Comparison of ENCODE assay signal across 35 cellular contexts in genomic region chr5:98128271-98128670, GRCh38.
"Had no signal": no experiment of that assay in that cellular context is flagged by ENCODE, and none has a peak within 500 bp of the region (broad histone marks: within the 10 kb centered on the region; RNA-seq: fewer than 3 reads in every experiment).

No MANE protein-coding gene starts in this region.

- H3K4me2 ChIP-seq: smooth muscle cell had no signal

- H3K9me3 ChIP-seq: pancreas, psoas muscle, sigmoid colon, vagina had no signal

- H3K27ac ChIP-seq: heart left ventricle, pancreas, psoas muscle, sigmoid colon, vagina, WERI-Rb-1 had no signal

- H3K27me3 ChIP-seq: heart left ventricle, pancreas, sigmoid colon, vagina had no signal

- H3K4me3 Mint-ChIP-seq: activated CD4-positive, alpha-beta memory T cell treated with anti-CD3 and anti-CD28 coated beads for 36 hours; activated CD4-positive, alpha-beta T cell treated with anti-CD3 and anti-CD28 coated beads, Interleukin-2, amount 10 ng/mL, durations not matched to agents 24 days and 14 days; activated T-cell treated with anti-CD3 and anti-CD28 coated beads, Interleukin-2, amount 50 U/mL, for 24 hours; activated T-helper 17 cell treated with anti-CD3 and anti-CD28 coated beads, Interleukin-2, amount 50 U/mL, for 72 hours; dendritic cell treated with granulocyte-macrophage colony-stimulating factor and Interleukin-4, amounts not matched to agents 40 ng/mL and 50 ng/mL, for 4 days; endodermal cell; immature natural killer cell; mesothelial cell of epicardium; naive thymus-derived CD4-positive, alpha-beta T cell; stimulated activated memory B cell treated with anti-CD40 and anti-IgM and Interleukin-4, amounts not matched to agents 10 μg/mL and 1 μg/mL and 100 μg/mL, for 72 hours; stimulated activated naive CD8-positive, alpha-beta T cell treated with anti-CD3 and anti-CD28 coated beads, Interleukin-15, amount 100 ng/mL, for 72 hours; type B pancreatic cell had no signal

- H3K27me3 Mint-ChIP-seq: activated CD4-positive, alpha-beta memory T cell treated with anti-CD3 and anti-CD28 coated beads for 36 hours; activated CD4-positive, alpha-beta T cell treated with anti-CD3 and anti-CD28 coated beads, Interleukin-2, amount 10 ng/mL, durations not matched to agents 24 days and 14 days; activated T-cell treated with anti-CD3 and anti-CD28 coated beads, Interleukin-2, amount 50 U/mL, for 24 hours; activated T-helper 17 cell treated with anti-CD3 and anti-CD28 coated beads, Interleukin-2, amount 50 U/mL, for 72 hours; dendritic cell treated with granulocyte-macrophage colony-stimulating factor and Interleukin-4, amounts not matched to agents 40 ng/mL and 50 ng/mL, for 4 days; stimulated activated memory B cell treated with anti-CD40 and anti-IgM and Interleukin-4, amounts not matched to agents 10 μg/mL and 1 μg/mL and 100 μg/mL, for 72 hours; stimulated activated naive CD8-positive, alpha-beta T cell treated with anti-CD3 and anti-CD28 coated beads, Interleukin-15, amount 100 ng/mL, for 72 hours; type B pancreatic cell had no signal

- H3K4me1 ChIP-seq: heart left ventricle, pancreas, psoas muscle, sigmoid colon, vagina had no signal

- H3K36me3 Mint-ChIP-seq: activated CD4-positive, alpha-beta memory T cell treated with anti-CD3 and anti-CD28 coated beads for 36 hours; mesothelial cell of epicardium; naive thymus-derived CD4-positive, alpha-beta T cell; stimulated activated memory B cell treated with anti-CD40 and anti-IgM and Interleukin-4, amounts not matched to agents 10 μg/mL and 1 μg/mL and 100 μg/mL, for 72 hours; type B pancreatic cell had no signal

- DNase-seq: activated CD4-positive, alpha-beta memory T cell treated with anti-CD3 and anti-CD28 coated beads for 36 hours; activated CD4-positive, alpha-beta T cell treated with anti-CD3 and anti-CD28 coated beads, Interleukin-2, amount 10 ng/mL, durations not matched to agents 24 days and 14 days; activated CD8-positive, alpha-beta memory T cell treated with anti-CD3 and anti-CD28 coated beads, Interleukin-2, amount 50 U/mL, for 48 hours; activated gamma-delta T cell treated with Interleukin-2 at 50 U/mL for 16 hours; activated naive CD4-positive, alpha-beta T cell treated with anti-CD3 and anti-CD28 coated beads, Interleukin-2, amount 50 U/mL, for 16 hours; activated T-cell treated with anti-CD3 and anti-CD28 coated beads, Interleukin-2, amount 50 U/mL, for 24 hours; amniotic stem cell; caudate nucleus; endodermal cell; foreskin fibroblast; heart left ventricle; hypothalamus; immature natural killer cell; kidney; left colon; naive thymus-derived CD4-positive, alpha-beta T cell; pancreas; psoas muscle; sigmoid colon; stimulated activated CD4-positive, alpha-beta T cell treated with anti-CD3 and anti-CD28 coated beads, Interleukin-1b, Interleukin-23, amount 100 ng/mL, for 48 hours; stimulated activated CD4-positive, alpha-beta T cell treated with anti-CD3 and anti-CD28 coated beads, Interleukin-4, amount 100 ng/mL, for 4 hours; stimulated activated CD8-positive, alpha-beta memory T cell treated with anti-CD3 and anti-CD28 coated beads, Interleukin-4, amount 100 ng/mL, for 48 hours; stimulated activated naive CD8-positive, alpha-beta T cell treated with anti-CD3 and anti-CD28 coated beads, Interleukin-15, amount 100 ng/mL, for 72 hours; substantia nigra; T1000; WERI-Rb-1 had no signal

- ATAC-seq: activated CD4-positive, CD25-positive, alpha-beta regulatory T cell treated with anti-CD3 and anti-CD28 coated beads, Interleukin-2, amount 50 U/mL, for 24 hours; activated T-helper 17 cell treated with anti-CD3 and anti-CD28 coated beads, Interleukin-2, amount 50 U/mL, for 72 hours; esophagus mucosa; heart left ventricle; left colon; naive thymus-derived CD4-positive, alpha-beta T cell; pancreas; stimulated activated memory B cell treated with anti-CD40 and anti-IgM and Interleukin-4, amounts not matched to agents 10 μg/mL and 1 μg/mL and 100 μg/mL, for 72 hours; stimulated activated naive CD8-positive, alpha-beta T cell treated with anti-CD3 and anti-CD28 coated beads, Interleukin-15, amount 100 ng/mL, for 72 hours had no signal

- H3K4me1 Mint-ChIP-seq: activated CD4-positive, alpha-beta T cell treated with anti-CD3 and anti-CD28 coated beads, Interleukin-2, amount 10 ng/mL, durations not matched to agents 24 days and 14 days; activated T-helper 17 cell treated with anti-CD3 and anti-CD28 coated beads, Interleukin-2, amount 50 U/mL, for 72 hours; endodermal cell; immature natural killer cell; mesothelial cell of epicardium; naive thymus-derived CD4-positive, alpha-beta T cell; stimulated activated memory B cell treated with anti-CD40 and anti-IgM and Interleukin-4, amounts not matched to agents 10 μg/mL and 1 μg/mL and 100 μg/mL, for 72 hours; stimulated activated naive CD8-positive, alpha-beta T cell treated with anti-CD3 and anti-CD28 coated beads, Interleukin-15, amount 100 ng/mL, for 72 hours had no signal

- H3K9me3 Mint-ChIP-seq: activated CD4-positive, alpha-beta T cell treated with anti-CD3 and anti-CD28 coated beads, Interleukin-2, amount 10 ng/mL, durations not matched to agents 24 days and 14 days; activated T-cell treated with anti-CD3 and anti-CD28 coated beads, Interleukin-2, amount 50 U/mL, for 24 hours; activated T-helper 17 cell treated with anti-CD3 and anti-CD28 coated beads, Interleukin-2, amount 50 U/mL, for 72 hours; stimulated activated memory B cell treated with anti-CD40 and anti-IgM and Interleukin-4, amounts not matched to agents 10 μg/mL and 1 μg/mL and 100 μg/mL, for 72 hours; type B pancreatic cell had no signal

- H3K27ac Mint-ChIP-seq: activated CD4-positive, alpha-beta memory T cell treated with anti-CD3 and anti-CD28 coated beads for 36 hours; activated CD4-positive, alpha-beta T cell treated with anti-CD3 and anti-CD28 coated beads, Interleukin-2, amount 10 ng/mL, durations not matched to agents 24 days and 14 days; activated T-cell treated with anti-CD3 and anti-CD28 coated beads, Interleukin-2, amount 50 U/mL, for 24 hours; activated T-helper 17 cell treated with anti-CD3 and anti-CD28 coated beads, Interleukin-2, amount 50 U/mL, for 72 hours; dendritic cell treated with granulocyte-macrophage colony-stimulating factor and Interleukin-4, amounts not matched to agents 40 ng/mL and 50 ng/mL, for 4 days; endodermal cell; immature natural killer cell; mesothelial cell of epicardium; naive thymus-derived CD4-positive, alpha-beta T cell; stimulated activated memory B cell treated with anti-CD40 and anti-IgM and Interleukin-4, amounts not matched to agents 10 μg/mL and 1 μg/mL and 100 μg/mL, for 72 hours; stimulated activated naive CD8-positive, alpha-beta T cell treated with anti-CD3 and anti-CD28 coated beads, Interleukin-15, amount 100 ng/mL, for 72 hours; type B pancreatic cell had no signal
